15 cellular contexts compared by ENCODE assay signal in the genomic region with DNA sequence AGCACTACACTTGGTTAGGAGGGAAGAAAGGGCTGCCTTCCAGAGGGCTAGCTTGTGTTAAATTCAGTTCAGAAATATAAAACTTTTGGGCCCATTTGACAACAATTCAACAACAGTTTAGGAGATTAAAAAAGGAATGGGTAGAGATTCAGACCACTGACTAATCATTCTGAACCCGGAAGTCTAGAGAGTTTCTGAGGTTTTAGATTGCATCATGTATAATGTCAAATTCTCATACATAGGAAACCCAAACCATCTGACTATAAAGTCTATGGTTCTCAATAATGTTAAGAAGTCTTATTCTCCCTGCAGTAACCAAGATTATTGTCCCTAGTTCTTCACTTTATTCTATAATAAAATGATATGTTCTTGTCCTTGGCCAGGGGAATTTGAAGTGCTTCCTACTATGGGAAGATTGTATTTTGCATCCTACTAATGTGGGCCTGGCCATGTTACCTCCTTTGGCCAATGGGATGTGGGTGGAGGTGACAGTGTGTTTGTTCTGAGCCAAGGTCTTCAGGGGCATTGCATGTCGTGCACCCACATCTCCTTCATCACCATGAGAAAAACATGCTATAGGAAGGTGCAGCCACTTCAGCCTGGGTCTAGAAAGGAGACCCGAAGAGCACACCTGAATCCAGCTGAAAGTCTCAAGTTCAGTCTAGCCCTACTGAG.
DNase-seq lines count a peak whose midpoint lies in the region; ATAC-seq and TF ChIP-seq lines count a peak whose summit lies in the region.
"Had no signal": no experiment of that assay in that cellular context is flagged by ENCODE, and none has a peak within 500 bp of the region (broad histone marks: within the 10 kb centered on the region; RNA-seq: fewer than 3 reads in every experiment).

No MANE protein-coding gene starts in this region.

- H3K27me3 ChIP-seq in sigmoid colon: no peaks in the 10 kb centered on the region
- H3K27me3 ChIP-seq: dorsolateral prefrontal cortex, heart right ventricle, thyroid gland had no signal

- DNase-seq in SK-N-MC (ENCODE audit: low read depth, low spot score): no peak
- DNase-seq in natural killer cell treated with Interleukin-12 subunit alpha and Interleukin-12 subunit beta and Interleukin-15 and Interleukin-18, amount 100 ng/mL, for 72 hours (ENCODE audit: low spot score): no peak
- no peak for DNase-seq in SW 1271 (lab: John Stamatoyannopoulos, UW)
- DNase-seq in chondrocyte (ENCODE audit: low spot score): no peak
- no peak for DNase-seq in sigmoid colon
- DNase-seq: activated gamma-delta T cell treated with Interleukin-2 at 50 U/mL for 16 hours, dorsolateral prefrontal cortex, heart right ventricle, mesenchymal stem cell, NCI-H1694, thyroid gland, WERI-Rb-1 had no signal

- 78 to 84% methylated on average over 3 of the region's 3 CpGs for WGBS in sigmoid colon, 2 donors

- H3K27ac ChIP-seq in SK-N-MC (peak overlapping the region; percentile 27; the same call in 1 of the 2 replicates), sigmoid colon (no peak overlapping the region)
- H3K27ac ChIP-seq: dorsolateral prefrontal cortex, heart right ventricle, RWPE1, thyroid gland, WERI-Rb-1 had no signal

- no peaks in the 10 kb centered on the region for H3K27me3 Mint-ChIP-seq in natural killer cell treated with Interleukin-12 subunit alpha and Interleukin-12 subunit beta and Interleukin-15 and Interleukin-18, amount 100 ng/mL, for 72 hours
- no peaks in the 10 kb centered on the region for H3K27me3 Mint-ChIP-seq in chondrocyte (ENCODE audit: low read depth)

- H3K27ac Mint-ChIP-seq in natural killer cell treated with Interleukin-12 subunit alpha and Interleukin-12 subunit beta and Interleukin-15 and Interleukin-18, amount 100 ng/mL, for 72 hours: peak overlapping the region; percentile 36 to 80
- H3K27ac Mint-ChIP-seq in chondrocyte (ENCODE audit: unreplicated experiment): no peak overlapping the region

- intact Hi-C loops in sigmoid colon (cut with DNase I): no loop called here

- H3K4me1 ChIP-seq in sigmoid colon: no peaks in the 10 kb centered on the region
- H3K4me1 ChIP-seq: thyroid gland had no signal

- TF ChIP-seq POLR2A in sigmoid colon (IDR thresholded peaks at IDR 0.05): no peak

- H3K4me3 ChIP-seq in SK-N-MC (no peak overlapping the region), sigmoid colon (no peak overlapping the region)
- H3K4me3 ChIP-seq: dorsolateral prefrontal cortex, heart right ventricle, thyroid gland had no signal

- no peak for TF ChIP-seq CTCF in chondrocyte (IDR thresholded peaks at IDR 0.05)
- TF ChIP-seq CTCF in sigmoid colon (IDR thresholded peaks at IDR 0.05): no peak

- H3K36me3 ChIP-seq in SK-N-MC (ENCODE audit: insufficient read depth, low read length) (no peaks in the 10 kb centered on the region), sigmoid colon (no peaks in the 10 kb centered on the region)
- H3K36me3 ChIP-seq: heart right ventricle, thyroid gland, WERI-Rb-1 had no signal

- H3K9ac ChIP-seq in SK-N-MC (ENCODE audit: insufficient read length): no peak overlapping the region

- no peaks in the 10 kb centered on the region for H3K9me3 Mint-ChIP-seq in natural killer cell treated with Interleukin-12 subunit alpha and Interleukin-12 subunit beta and Interleukin-15 and Interleukin-18, amount 100 ng/mL, for 72 hours
- H3K9me3 Mint-ChIP-seq in chondrocyte (ENCODE audit: low read depth): no peaks in the 10 kb centered on the region

- ATAC-seq in GM18909 (IDR thresholded peaks at IDR 0.05; ENCODE audit: poor library complexity, unreplicated experiment): peak; percentile 68
- peak; percentile 74 for ATAC-seq in HG02870 (IDR thresholded peaks at IDR 0.05; ENCODE audit: unreplicated experiment)
- peak; percentile 75 to 80 for ATAC-seq in natural killer cell treated with Interleukin-12 subunit alpha and Interleukin-12 subunit beta and Interleukin-15 and Interleukin-18, amount 100 ng/mL, for 72 hours
- ATAC-seq: heart right ventricle had no signal

- H3K4me1 Mint-ChIP-seq in natural killer cell treated with Interleukin-12 subunit alpha and Interleukin-12 subunit beta and Interleukin-15 and Interleukin-18, amount 100 ng/mL, for 72 hours (ENCODE audit: low read depth in 2 of 2): peaks cover 7 to 16% of the 10 kb centered on the region in 2 donors
- no peaks in the 10 kb centered on the region for H3K4me1 Mint-ChIP-seq in chondrocyte (ENCODE audit: low read depth)

- no peaks in the 10 kb centered on the region for H3K36me3 Mint-ChIP-seq in natural killer cell treated with Interleukin-12 subunit alpha and Interleukin-12 subunit beta and Interleukin-15 and Interleukin-18, amount 100 ng/mL, for 72 hours
- H3K36me3 Mint-ChIP-seq in chondrocyte (ENCODE audit: low read depth): no peaks in the 10 kb centered on the region

- H3K4me3 Mint-ChIP-seq in natural killer cell treated with Interleukin-12 subunit alpha and Interleukin-12 subunit beta and Interleukin-15 and Interleukin-18, amount 100 ng/mL, for 72 hours: peak overlapping the region; percentile 40
- H3K4me3 Mint-ChIP-seq in chondrocyte (ENCODE audit: unreplicated experiment): no peak overlapping the region

- H3K9me3 ChIP-seq in SK-N-MC (ENCODE audit: low read depth, low read length): no peaks in the 10 kb centered on the region
- H3K9me3 ChIP-seq in sigmoid colon: no peaks in the 10 kb centered on the region
- H3K9me3 ChIP-seq: heart right ventricle, thyroid gland had no signal

- no peak for TF ChIP-seq EP300 in sigmoid colon (IDR thresholded peaks at IDR 0.05)
